29 cellular contexts compared by ENCODE assay signal in genomic region chr11:10197091-10197490, GRCh38.
DNase-seq lines count a peak whose midpoint lies in the region; ATAC-seq and TF ChIP-seq lines count a peak whose summit lies in the region.
"Had no signal": no experiment of that assay in that cellular context is flagged by ENCODE, and none has a peak within 500 bp of the region (broad histone marks: within the 10 kb centered on the region; RNA-seq: fewer than 3 reads in every experiment).

No MANE protein-coding gene starts in this region.

- ATAC-seq in psoas muscle (no peak), Right ventricle myocardium inferior (no peak), GM19452 (IDR thresholded peaks at IDR 0.05; ENCODE audit: unreplicated experiment) (no peak)
- ATAC-seq: activated CD4-positive, alpha-beta T cell treated with anti-CD3 and anti-CD28 coated beads for 36 hours; activated CD8-positive, alpha-beta T cell treated with anti-CD3 and anti-CD28 coated beads for 36 hours; left lung had no signal

- no peak for TF ChIP-seq EP300 in tibial nerve (IDR thresholded peaks at IDR 0.05)

- H3K27me3 ChIP-seq in adipocyte (replicated peaks; ENCODE audit: control insufficient read depth, insufficient read depth, low read length): no peaks in the 10 kb centered on the region
- H3K27me3 ChIP-seq in tibial nerve: no peaks in the 10 kb centered on the region
- H3K27me3 ChIP-seq in psoas muscle (ENCODE audit: insufficient read depth in 3 of 3, low read length in 2 of 3): no peaks in the 10 kb centered on the region
- H3K27me3 ChIP-seq: adrenal gland, BLaER1, dorsolateral prefrontal cortex, left lung, uterus had no signal

- intact Hi-C loops in psoas muscle (cut with DNase I) (no loop called here), Right ventricle myocardium inferior (cut with DNase I) (no loop called here)

- TF ChIP-seq CTCF in AG09309 (IDR thresholded peaks at IDR 0.05; ENCODE audit: control insufficient read depth, insufficient read depth, low read depth, low read length, missing control alignments) (no peak), fibroblast of villous mesenchyme (IDR thresholded peaks at IDR 0.05; ENCODE audit: insufficient read depth, low read depth, low read length) (no peak), tibial nerve (IDR thresholded peaks at IDR 0.05) (no peak), psoas muscle (IDR thresholded peaks at IDR 0.05) (no peak)

- H3K36me3 ChIP-seq in adipocyte (ENCODE audit: control insufficient read depth, insufficient read depth, low read length, severe bottlenecking) (peaks cover 8% of the 10 kb centered on the region), tibial nerve (no peaks in the 10 kb centered on the region), psoas muscle (ENCODE audit: insufficient read depth in 1 of 2, low read depth in 1 of 2) (peaks cover 0 to 9% of the 10 kb centered on the region in 2 donors)
- H3K36me3 ChIP-seq: adrenal gland, BLaER1, left lung, uterus had no signal

- WGBS in tibial nerve, 2 donors: 88 to 97% methylated on average over 2 of the region's 2 CpGs
- WGBS in psoas muscle, 3 donors: 95 to 99% (median 98%) methylated on average over 2 of the region's 2 CpGs

- H3K4me3 ChIP-seq in AG09309 (ENCODE audit: control insufficient read depth, low read depth, low read length) (no peak overlapping the region), adipocyte (ENCODE audit: low read length) (no peak overlapping the region), fibroblast of villous mesenchyme (ENCODE audit: low read depth, low read length) (no peak overlapping the region), tibial nerve (no peak overlapping the region), psoas muscle (no peak overlapping the region)
- H3K4me3 ChIP-seq: adrenal gland, BLaER1, dorsolateral prefrontal cortex, left lung, uterus had no signal

- TF ChIP-seq POLR2A in tibial nerve (IDR thresholded peaks at IDR 0.05): no peak

- H3K4me1 ChIP-seq in adipocyte (ENCODE audit: control insufficient read depth, insufficient read depth, low read length) (peaks cover 8% of the 10 kb centered on the region), tibial nerve (peaks cover 0 to 16% (median 0%) of the 10 kb centered on the region in 4 donors), psoas muscle (no peaks in the 10 kb centered on the region)
- H3K4me1 ChIP-seq: adrenal gland, BLaER1, left lung, uterus had no signal

- H3K27ac ChIP-seq in tibial nerve (no peak overlapping the region), psoas muscle (no peak overlapping the region)
- H3K27ac ChIP-seq: adrenal gland, BLaER1, dorsolateral prefrontal cortex, HL-60, KMS-11, left lung, parathyroid adenoma, uterus, VCaP had no signal

- no peak overlapping the region for H3K9ac ChIP-seq in adipocyte (ENCODE audit: low read length)
- H3K9ac ChIP-seq: BLaER1, KMS-11, parathyroid adenoma had no signal

- peak; percentile 77 for DNase-seq in AG09309 (ENCODE audit: low read depth)
- DNase-seq in GM04504 (ENCODE audit: low read depth): peak; percentile 72
- DNase-seq in adipocyte (ENCODE audit: low read depth): peak; percentile 66
- peak; percentile 74 for DNase-seq in fibroblast of villous mesenchyme (ENCODE audit: low read depth)
- DNase-seq in tibial nerve (ENCODE audit: low spot score in 2 of 2): no peak
- no peak for DNase-seq in psoas muscle
- DNase-seq in Right ventricle myocardium inferior (ENCODE audit: missing footprints): no peak
- DNase-seq: activated CD4-positive, alpha-beta T cell treated with anti-CD3 and anti-CD28 coated beads for 36 hours; activated CD8-positive, alpha-beta T cell treated with anti-CD3 and anti-CD28 coated beads for 36 hours; activated naive CD4-positive, alpha-beta T cell treated with anti-CD3 and anti-CD28 coated beads for 36 hours; adrenal gland; DMS153; dorsolateral prefrontal cortex; head of caudate nucleus; islet precursor cell; left lung; NCI-H1417 treated with DMSO at 0.1 percent for 48 hours; NCI-H2081; NCI-H526 treated with DMSO at 0.1 percent for 48 hours; SIG-M5; stimulated activated CD4-positive, alpha-beta T cell treated with anti-CD3 and anti-CD28 coated beads, Interleukin-2, amount 100 ng/mL, for 24 hours; SW 1271; uterus had no signal

- H3K9me3 ChIP-seq in adipocyte (ENCODE audit: control insufficient read depth, low read length): no peaks in the 10 kb centered on the region
- peaks cover 0 to 9% (median 0%) of the 10 kb centered on the region in 4 donors for H3K9me3 ChIP-seq in tibial nerve
- H3K9me3 ChIP-seq in psoas muscle: no peaks in the 10 kb centered on the region
- H3K9me3 ChIP-seq: adrenal gland, left lung, uterus had no signal

Comparison
In these comparisons a context has a peak if more than half of its experiments do, and no peak if none do; other contexts are left out.
1. DNase-seq: peak in AG09309 (single experiment), GM04504 (single experiment), adipocyte (single experiment) and fibroblast of villous mesenchyme (single experiment); none in tibial nerve (0 of 2), psoas muscle (0 of 2) and Right ventricle myocardium inferior (single experiment).